Comparison of ENCODE assay signal across 1 cellular context in the genomic region with DNA sequence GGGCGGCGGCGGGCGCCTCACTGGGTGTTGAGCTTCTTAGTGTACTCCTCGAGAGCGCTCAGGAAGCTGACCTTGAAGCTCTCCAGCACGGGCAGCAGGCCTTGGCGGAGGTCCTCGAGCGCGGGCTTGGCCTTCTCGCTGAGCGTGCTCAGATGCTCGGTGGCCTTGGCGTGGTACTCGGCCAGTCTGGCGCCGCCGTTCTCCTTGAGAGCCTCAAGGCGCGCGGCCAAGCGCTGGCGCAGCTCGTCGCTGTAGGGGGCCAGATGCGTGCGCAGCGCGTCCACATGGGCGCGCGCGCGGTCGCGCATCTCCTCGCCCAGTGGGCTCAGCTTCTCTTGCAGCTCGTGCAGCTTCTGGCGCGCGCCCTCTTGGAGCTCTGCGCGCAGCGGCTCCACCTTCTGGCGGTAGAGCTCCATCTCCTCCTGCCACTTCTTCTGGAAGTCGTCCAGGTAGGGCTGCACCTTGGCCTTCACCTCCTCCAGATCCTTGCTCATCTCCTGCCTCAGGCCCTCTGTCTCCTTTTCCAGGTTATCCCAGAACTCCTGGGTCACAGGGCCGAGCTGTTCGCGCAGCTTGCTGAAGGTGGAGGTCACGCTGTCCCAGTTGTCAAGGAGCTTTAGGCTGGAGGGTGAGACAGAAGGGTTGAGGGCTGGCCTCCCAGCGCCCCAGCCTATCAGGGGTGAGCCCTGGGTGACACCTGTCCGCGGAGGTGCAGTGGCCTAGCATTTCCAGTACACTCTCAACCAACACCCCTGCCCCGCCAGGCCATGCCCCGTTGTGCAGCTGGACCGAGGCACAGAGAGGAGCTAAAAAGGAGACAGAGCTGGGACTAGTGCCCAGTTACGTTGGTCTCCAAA.
A peak's percentile ranks its signal among the peaks of the same experiment; 100 is the strongest.
TF ChIP-seq lines count a peak whose summit lies in the region.

No MANE protein-coding gene starts in this region.

TF ChIP-seq in GM23338, 12 proteins besides CTCF, POLR2A, EP300 and RAD21 (continued from another document):
- TF ChIP-seq, protein P1, sequence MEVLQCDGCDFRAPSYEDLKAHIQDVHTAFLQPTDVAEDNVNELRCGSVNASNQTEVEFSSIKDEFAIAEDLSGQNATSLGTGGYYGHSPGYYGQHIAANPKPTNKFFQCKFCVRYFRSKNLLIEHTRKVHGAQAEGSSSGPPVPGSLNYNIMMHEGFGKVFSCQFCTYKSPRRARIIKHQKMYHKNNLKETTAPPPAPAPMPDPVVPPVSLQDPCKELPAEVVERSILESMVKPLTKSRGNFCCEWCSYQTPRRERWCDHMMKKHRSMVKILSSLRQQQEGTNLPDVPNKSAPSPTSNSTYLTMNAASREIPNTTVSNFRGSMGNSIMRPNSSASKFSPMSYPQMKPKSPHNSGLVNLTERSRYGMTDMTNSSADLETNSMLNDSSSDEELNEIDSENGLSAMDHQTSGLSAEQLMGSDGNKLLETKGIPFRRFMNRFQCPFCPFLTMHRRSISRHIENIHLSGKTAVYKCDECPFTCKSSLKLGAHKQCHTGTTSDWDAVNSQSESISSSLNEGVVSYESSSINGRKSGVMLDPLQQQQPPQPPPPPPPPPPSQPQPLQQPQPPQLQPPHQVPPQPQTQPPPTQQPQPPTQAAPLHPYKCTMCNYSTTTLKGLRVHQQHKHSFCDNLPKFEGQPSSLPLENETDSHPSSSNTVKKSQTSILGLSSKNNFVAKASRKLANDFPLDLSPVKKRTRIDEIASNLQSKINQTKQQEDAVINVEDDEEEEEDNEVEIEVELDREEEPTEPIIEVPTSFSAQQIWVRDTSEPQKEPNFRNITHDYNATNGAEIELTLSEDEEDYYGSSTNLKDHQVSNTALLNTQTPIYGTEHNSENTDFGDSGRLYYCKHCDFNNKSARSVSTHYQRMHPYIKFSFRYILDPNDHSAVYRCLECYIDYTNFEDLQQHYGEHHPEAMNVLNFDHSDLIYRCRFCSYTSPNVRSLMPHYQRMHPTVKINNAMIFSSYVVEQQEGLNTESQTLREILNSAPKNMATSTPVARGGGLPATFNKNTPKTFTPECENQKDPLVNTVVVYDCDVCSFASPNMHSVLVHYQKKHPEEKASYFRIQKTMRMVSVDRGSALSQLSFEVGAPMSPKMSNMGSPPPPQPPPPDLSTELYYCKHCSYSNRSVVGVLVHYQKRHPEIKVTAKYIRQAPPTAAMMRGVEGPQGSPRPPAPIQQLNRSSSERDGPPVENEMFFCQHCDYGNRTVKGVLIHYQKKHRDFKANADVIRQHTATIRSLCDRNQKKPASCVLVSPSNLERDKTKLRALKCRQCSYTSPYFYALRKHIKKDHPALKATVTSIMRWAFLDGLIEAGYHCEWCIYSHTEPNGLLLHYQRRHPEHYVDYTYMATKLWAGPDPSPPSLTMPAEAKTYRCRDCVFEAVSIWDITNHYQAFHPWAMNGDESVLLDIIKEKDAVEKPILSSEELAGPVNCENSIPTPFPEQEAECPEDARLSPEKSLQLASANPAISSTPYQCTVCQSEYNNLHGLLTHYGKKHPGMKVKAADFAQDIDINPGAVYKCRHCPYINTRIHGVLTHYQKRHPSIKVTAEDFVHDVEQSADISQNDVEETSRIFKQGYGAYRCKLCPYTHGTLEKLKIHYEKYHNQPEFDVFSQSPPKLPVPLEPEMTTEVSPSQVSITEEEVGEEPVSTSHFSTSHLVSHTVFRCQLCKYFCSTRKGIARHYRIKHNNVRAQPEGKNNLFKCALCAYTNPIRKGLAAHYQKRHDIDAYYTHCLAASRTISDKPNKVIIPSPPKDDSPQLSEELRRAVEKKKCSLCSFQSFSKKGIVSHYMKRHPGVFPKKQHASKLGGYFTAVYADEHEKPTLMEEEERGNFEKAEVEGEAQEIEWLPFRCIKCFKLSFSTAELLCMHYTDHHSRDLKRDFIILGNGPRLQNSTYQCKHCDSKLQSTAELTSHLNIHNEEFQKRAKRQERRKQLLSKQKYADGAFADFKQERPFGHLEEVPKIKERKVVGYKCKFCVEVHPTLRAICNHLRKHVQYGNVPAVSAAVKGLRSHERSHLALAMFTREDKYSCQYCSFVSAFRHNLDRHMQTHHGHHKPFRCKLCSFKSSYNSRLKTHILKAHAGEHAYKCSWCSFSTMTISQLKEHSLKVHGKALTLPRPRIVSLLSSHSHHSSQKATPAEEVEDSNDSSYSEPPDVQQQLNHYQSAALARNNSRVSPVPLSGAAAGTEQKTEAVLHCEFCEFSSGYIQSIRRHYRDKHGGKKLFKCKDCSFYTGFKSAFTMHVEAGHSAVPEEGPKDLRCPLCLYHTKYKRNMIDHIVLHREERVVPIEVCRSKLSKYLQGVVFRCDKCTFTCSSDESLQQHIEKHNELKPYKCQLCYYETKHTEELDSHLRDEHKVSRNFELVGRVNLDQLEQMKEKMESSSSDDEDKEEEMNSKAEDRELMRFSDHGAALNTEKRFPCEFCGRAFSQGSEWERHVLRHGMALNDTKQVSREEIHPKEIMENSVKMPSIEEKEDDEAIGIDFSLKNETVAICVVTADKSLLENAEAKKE (CRISPR knock-in tag; IDR thresholded peaks at IDR 0.05): peak; percentile 97
- TF ChIP-seq JUNB (IDR thresholded peaks at IDR 0.05; ENCODE audit: unreplicated experiment): no peak
